ENCODE assay signal across 10 cellular contexts in the genomic region with DNA sequence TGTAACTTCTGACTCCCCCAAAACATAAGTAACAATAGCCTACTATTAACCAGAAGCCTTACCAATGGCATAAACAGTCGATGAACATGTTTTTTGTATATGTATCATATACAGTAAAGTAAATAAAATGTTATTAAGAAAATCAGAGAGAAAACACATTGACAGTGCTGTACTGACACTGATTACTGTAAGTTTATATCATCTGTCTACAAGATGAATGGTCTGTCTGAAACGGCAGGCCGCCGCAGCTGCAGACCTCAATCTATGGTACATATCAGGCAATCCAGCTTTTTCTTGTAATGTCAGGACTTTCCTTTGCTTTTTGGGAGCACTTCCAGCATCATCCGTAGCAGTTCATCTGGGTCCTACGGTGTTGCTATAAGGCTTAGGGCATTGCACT. TPM values are rescaled to one million over a fixed set of nuclear protein-coding genes. Genes with fewer than 3 reads are reported as not detected.
"Had no signal": no experiment of that assay in that cellular context is flagged by ENCODE, and none has a peak within 500 bp of the region (broad histone marks: within the 10 kb centered on the region; RNA-seq: fewer than 3 reads in every experiment).

No MANE protein-coding gene starts in this region.

- H3K4me1 ChIP-seq: HAP-1 had no signal

- H3K4me2 ChIP-seq: KMS-11 had no signal

- H2AFZ ChIP-seq: GM23248 had no signal

- H3K36me3 ChIP-seq: HAP-1 had no signal

- H3K27ac Mint-ChIP-seq: HFFc6 had no signal

- H3K9me3 ChIP-seq: HAP-1 had no signal

- FAIRE-seq: HepG2 had no signal

- H3K4me3 Mint-ChIP-seq: HFFc6 had no signal

- H3K9me3 Mint-ChIP-seq: HFFc6 had no signal

- H3K4me3 ChIP-seq: GM23248, HAP-1 had no signal

- DNase-seq: GM23248, GOT3, H7, HFFc6, KBM-7 had no signal

- ATAC-seq: HCT116, HepG2 had no signal

- H3K9ac ChIP-seq: GM23248, KMS-11 had no signal

- H3K27ac ChIP-seq: GM23248, KMS-11 had no signal

RNA-seq across cellular contexts. Expression of gene RFLNB, which starts 49.0 kb away (rescaled TPM):
- total RNA-seq: HT-29 had no signal
